19 cellular contexts compared by ENCODE assay signal in the genomic region with DNA sequence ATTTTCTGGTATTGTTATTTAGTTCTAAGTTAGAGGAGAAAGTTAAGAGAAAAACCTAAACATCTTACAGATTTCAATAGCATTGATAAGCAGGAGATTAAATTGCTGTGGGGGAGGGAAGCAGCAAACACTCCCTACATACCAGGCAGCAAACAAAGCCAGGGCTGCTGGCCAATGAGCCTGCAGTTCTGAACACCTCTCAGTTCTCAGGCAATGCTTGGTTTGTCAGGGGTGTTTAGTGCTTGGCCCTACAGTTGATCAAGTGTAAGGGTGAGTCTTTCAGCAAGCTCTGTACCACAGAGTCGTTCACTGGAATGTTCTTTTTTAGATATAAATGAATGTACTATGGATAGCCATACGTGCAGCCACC. TPM values are rescaled to one million over a fixed set of nuclear protein-coding genes. Genes with fewer than 3 reads are reported as not detected.
"Had no signal": no experiment of that assay in that cellular context is flagged by ENCODE, and none has a peak within 500 bp of the region (broad histone marks: within the 10 kb centered on the region; RNA-seq: fewer than 3 reads in every experiment).

No MANE protein-coding gene starts in this region.

- H3K4me1 ChIP-seq: left lung, parathyroid adenoma, thyroid gland had no signal

- H3K9me3 Mint-ChIP-seq: activated CD8-positive, alpha-beta T cell treated with anti-CD3 and anti-CD28 coated beads for 36 hours; activated naive CD8-positive, alpha-beta T cell treated with anti-CD3 and anti-CD28 coated beads, Interleukin-2, amount 10 ng/mL, durations not matched to agents 7 days and 5 days; memory B cell had no signal

- H3K4me3 Mint-ChIP-seq: activated CD4-positive, alpha-beta T cell treated with anti-CD3 and anti-CD28 coated beads for 36 hours; activated CD8-positive, alpha-beta T cell treated with anti-CD3 and anti-CD28 coated beads for 36 hours; activated naive CD8-positive, alpha-beta T cell treated with anti-CD3 and anti-CD28 coated beads, Interleukin-2, amount 10 ng/mL, durations not matched to agents 7 days and 5 days; activated T-cell treated with anti-CD3 and anti-CD28 coated beads, Interleukin-2, amount 50 U/mL, for 72 hours; memory B cell; neural crest cell had no signal

- H2AFZ ChIP-seq: parathyroid adenoma had no signal

- H3K9me3 ChIP-seq: left lung, thyroid gland had no signal

- H3K27ac Mint-ChIP-seq: activated CD4-positive, alpha-beta T cell treated with anti-CD3 and anti-CD28 coated beads for 36 hours; activated CD8-positive, alpha-beta T cell treated with anti-CD3 and anti-CD28 coated beads for 36 hours; activated naive CD8-positive, alpha-beta T cell treated with anti-CD3 and anti-CD28 coated beads, Interleukin-2, amount 10 ng/mL, durations not matched to agents 7 days and 5 days; activated T-cell treated with anti-CD3 and anti-CD28 coated beads, Interleukin-2, amount 50 U/mL, for 72 hours; memory B cell had no signal

- H3K27me3 ChIP-seq: cardiac muscle cell, left lung, thyroid gland had no signal

- DNase-seq: activated CD4-positive, alpha-beta T cell treated with anti-CD3 and anti-CD28 coated beads for 36 hours; activated CD8-positive, alpha-beta memory T cell treated with anti-CD3 and anti-CD28 coated beads, Interleukin-2, amount 50 U/mL, for 4 hours; activated CD8-positive, alpha-beta T cell treated with anti-CD3 and anti-CD28 coated beads for 36 hours; activated gamma-delta T cell treated with Interleukin-2 at 50 U/mL for 16 hours; activated naive CD8-positive, alpha-beta T cell treated with anti-CD3 and anti-CD28 coated beads, Interleukin-2, amount 10 ng/mL, durations not matched to agents 7 days and 5 days; activated T-cell treated with anti-CD3 and anti-CD28 coated beads, Interleukin-2, amount 50 U/mL, for 72 hours; anterior cingulate cortex; hypothalamus; left lung; T1000; thyroid gland had no signal

- H3K36me3 Mint-ChIP-seq: memory B cell had no signal

- H3K36me3 ChIP-seq: cardiac muscle cell, left lung, thyroid gland had no signal

- H3K4me1 Mint-ChIP-seq: activated CD4-positive, alpha-beta T cell treated with anti-CD3 and anti-CD28 coated beads for 36 hours; activated naive CD8-positive, alpha-beta T cell treated with anti-CD3 and anti-CD28 coated beads, Interleukin-2, amount 10 ng/mL, durations not matched to agents 7 days and 5 days; memory B cell; neural crest cell had no signal

- H3K27me3 Mint-ChIP-seq: activated CD4-positive, alpha-beta T cell treated with anti-CD3 and anti-CD28 coated beads for 36 hours; activated CD8-positive, alpha-beta T cell treated with anti-CD3 and anti-CD28 coated beads for 36 hours; activated naive CD8-positive, alpha-beta T cell treated with anti-CD3 and anti-CD28 coated beads, Interleukin-2, amount 10 ng/mL, durations not matched to agents 7 days and 5 days; memory B cell had no signal

- FAIRE-seq: colon, endothelial cell of umbilical vein, urothelium cell line had no signal

- ATAC-seq: activated CD4-positive, alpha-beta T cell treated with anti-CD3 and anti-CD28 coated beads for 36 hours; activated CD8-positive, alpha-beta T cell treated with anti-CD3 and anti-CD28 coated beads for 36 hours; activated T-cell treated with anti-CD3 and anti-CD28 coated beads, Interleukin-2, amount 50 U/mL, for 72 hours; left lung had no signal

- H3K4me3 ChIP-seq: cardiac muscle cell, left lung, smooth muscle cell, thyroid gland had no signal

- H3K9ac ChIP-seq: parathyroid adenoma had no signal

- H3K4me2 ChIP-seq: smooth muscle cell had no signal

- H3K79me2 ChIP-seq: parathyroid adenoma had no signal

- H3K27ac ChIP-seq: cardiac muscle cell, left lung, parathyroid adenoma, thyroid gland had no signal

RNA-seq across cellular contexts. Expression of a gene that starts 38.6 kb away (rescaled TPM):
- total RNA-seq: cardiac muscle cell, endothelial cell of umbilical vein, neural crest cell, thyroid gland had no signal
- polyA plus RNA-seq: endothelial cell of umbilical vein had no signal
